Comparison of ENCODE assay signal across 8 cellular contexts in genomic region chr3:29280675-29281264, GRCh38.
DNase-seq lines count a peak whose midpoint lies in the region; ATAC-seq and TF ChIP-seq lines count a peak whose summit lies in the region.

TSS of gene RBMS3 (plus strand) at chr3:29281071.

- TF ChIP-seq CTCF in nephron (IDR thresholded peaks at IDR 0.05; ENCODE audit: unreplicated experiment in 3 of 3), result peak; percentile 58 to 61 (median 60)

- peaks cover 6% of the 10 kb centered on the region for H3K27me3 Mint-ChIP-seq in activated naive CD8-positive, alpha-beta T cell
- no peaks in the 10 kb centered on the region for H3K27me3 Mint-ChIP-seq in nephron (ENCODE audit: low read depth)

- peak; percentile 1 for DNase-seq in NCI-H510A treated with DMSO at 0.1 percent for 48 hours (lab: John Stamatoyannopoulos, UW)
- DNase-seq in NCI-H510A (lab: John Stamatoyannopoulos, UW), result no peak
- peak; percentile 76 for DNase-seq in NAMALWA (ENCODE audit: low spot score)
- peak; percentile 72 for DNase-seq in globus pallidus (ENCODE audit: low spot score)
- no peak for DNase-seq in KG1 (lab: John Stamatoyannopoulos, UW)

- H3K4me3 Mint-ChIP-seq in activated naive CD8-positive, alpha-beta T cell, result peak within 1 kb of the TSS; percentile 86
- H3K4me3 Mint-ChIP-seq in nephron, result peak within 1 kb of the TSS; percentile 87 to 96 (median 88)

- H3K4me1 Mint-ChIP-seq in activated naive CD8-positive, alpha-beta T cell (ENCODE audit: low read depth), result peaks cover 30% of the 10 kb centered on the region
- H3K4me1 Mint-ChIP-seq in nephron, result peaks cover 38% of the 10 kb centered on the region

- H3K27ac Mint-ChIP-seq in activated naive CD8-positive, alpha-beta T cell, result peak within 1 kb of the TSS; percentile 42
- H3K27ac Mint-ChIP-seq in nephron, result peak within 1 kb of the TSS; percentile 96 to 98 (median 98)

- peak; percentile 31 for ATAC-seq in GM21576 (IDR thresholded peaks at IDR 0.05; ENCODE audit: unreplicated experiment)

- H3K9me3 Mint-ChIP-seq in activated naive CD8-positive, alpha-beta T cell (ENCODE audit: low read depth), result no peaks in the 10 kb centered on the region
- no peaks in the 10 kb centered on the region for H3K9me3 Mint-ChIP-seq in nephron

- no peaks in the 10 kb centered on the region for H3K36me3 Mint-ChIP-seq in activated naive CD8-positive, alpha-beta T cell
- no peaks in the 10 kb centered on the region for H3K36me3 Mint-ChIP-seq in nephron (ENCODE audit: low read depth)

Comparison
In these comparisons a context has a peak if more than half of its experiments do, and no peak if none do; other contexts are left out.
1. DNase-seq: peak in NCI-H510A treated with DMSO at 0.1 percent for 48 hours (single experiment), NAMALWA (single experiment) and globus pallidus (single experiment); none in NCI-H510A (single experiment) and KG1 (single experiment).